ENCODE assay signal across 8 cellular contexts in genomic region chr13:51645154-51645650, GRCh38.
DNase-seq lines count a peak whose midpoint lies in the region; ATAC-seq and TF ChIP-seq lines count a peak whose summit lies in the region.

No MANE protein-coding gene starts in this region.

- H2AFZ ChIP-seq in neuronal stem cell (ENCODE audit: low read length) (peak overlapping the region; percentile 26), MM.1S (ENCODE audit: low read length) (no peak overlapping the region)

- H3K4ac ChIP-seq in neuronal stem cell (ENCODE audit: low read length) = no peak overlapping the region

- no peak overlapping the region for H3K23ac ChIP-seq in neuronal stem cell (ENCODE audit: low read depth, low read length, poor library complexity)

- H3K4me1 ChIP-seq in effector memory CD4-positive, alpha-beta T cell (ENCODE audit: control insufficient read depth, insufficient read depth, low read length, poor library complexity, severe bottlenecking) = peaks cover 41% of the 10 kb centered on the region
- H3K4me1 ChIP-seq in neuronal stem cell (ENCODE audit: control insufficient read depth in 2 of 2, insufficient read depth in 1 of 2, low read depth in 1 of 2, low read length in 2 of 2) (peaks cover 18 to 32% of the 10 kb centered on the region in 2 donors), MM.1S (ENCODE audit: low read length) (no peaks in the 10 kb centered on the region)

- CTCF ChIA-PET in AG04450 (lab: Charles Lee) = interaction anchor here (0.6 to 1.8 kb wide), 8 partner anchors 17 to 482 kb away, joined by 3 to 5 read pairs (median 4); no protein-coding TSS in a partner anchor

- H3K4me2 ChIP-seq in neuronal stem cell (ENCODE audit: insufficient read depth, low read length, poor library complexity, severe bottlenecking) (no peak overlapping the region), MM.1S (ENCODE audit: low read depth, low read length) (no peak overlapping the region)

- no peak overlapping the region for H4K91ac ChIP-seq in neuronal stem cell (ENCODE audit: low read depth, low read length, poor library complexity)

- no peaks in the 10 kb centered on the region for H3K9me2 ChIP-seq in MM.1S (replicated peaks; ENCODE audit: insufficient read depth, low read length)

- H3K4me3 ChIP-seq in AG04450 (ENCODE audit: low read depth, low read length) (no peak overlapping the region), neuronal stem cell (ENCODE audit: low read length in 2 of 2) (no peak overlapping the region), MM.1S (ENCODE audit: low read length) (no peak overlapping the region)
- peak overlapping the region; percentile 31 for H3K4me3 ChIP-seq in effector memory CD4-positive, alpha-beta T cell (ENCODE audit: insufficient read depth, low read depth, low read length, poor library complexity, severe bottlenecking)

- peak overlapping the region; percentile 49 for H3K27ac ChIP-seq in AG04450 (ENCODE audit: low read depth, low read length)
- H3K27ac ChIP-seq in effector memory CD4-positive, alpha-beta T cell (ENCODE audit: insufficient read depth, low read length, poor library complexity, severe bottlenecking) = peak overlapping the region; percentile 92
- no peak overlapping the region for H3K27ac ChIP-seq in neuronal stem cell (replicated peaks; ENCODE audit: low read length)
- no peak overlapping the region for H3K27ac ChIP-seq in MM.1S (ENCODE audit: low read length)

- H2AK5ac ChIP-seq in neuronal stem cell (ENCODE audit: low read depth, low read length) = no peak overlapping the region

- no peaks in the 10 kb centered on the region for H3K79me1 ChIP-seq in neuronal stem cell (ENCODE audit: low read depth, low read length)

- no peak overlapping the region for H2BK15ac ChIP-seq in neuronal stem cell (ENCODE audit: low read length)

- peak; percentile 42 for ATAC-seq in GM21529 (IDR thresholded peaks at IDR 0.05; ENCODE audit: unreplicated experiment)
- ATAC-seq in GM19324 (IDR thresholded peaks at IDR 0.05; ENCODE audit: low FRiP score, unreplicated experiment) = no peak

- H2BK12ac ChIP-seq in neuronal stem cell (ENCODE audit: low read length) = no peak overlapping the region

- no peaks in the 10 kb centered on the region for H3K9me3 ChIP-seq in AG04450 (ENCODE audit: control insufficient read depth, insufficient read depth, low read length)
- no peaks in the 10 kb centered on the region for H3K9me3 ChIP-seq in effector memory CD4-positive, alpha-beta T cell (ENCODE audit: control insufficient read depth, low read length)
- no peaks in the 10 kb centered on the region for H3K9me3 ChIP-seq in neuronal stem cell (replicated peaks in 1 of 2; ENCODE audit: control insufficient read depth in 2 of 2, insufficient read depth in 1 of 2, low read depth in 1 of 2, low read length in 2 of 2)
- no peaks in the 10 kb centered on the region for H3K9me3 ChIP-seq in MM.1S (replicated peaks; ENCODE audit: insufficient read depth, low read length)

- DNase-seq in AG04450 (ENCODE audit: low read depth, low spot score) (no peak), SIG-M5 treated with dmso at 0.1 percent for 504 hours (lab: John Stamatoyannopoulos, UW; ENCODE audit: unreplicated experiment) (peak; percentile 92), neuronal stem cell (ENCODE audit: low spot score) (no peak), KG1 (lab: John Stamatoyannopoulos, UW) (no peak), MM.1S (no peak)
- DNase-seq in effector memory CD4-positive, alpha-beta T cell = peak; percentile 27 to 44 (median 39)

- H2BK5ac ChIP-seq in neuronal stem cell (ENCODE audit: low read length) = no peak overlapping the region

- no peaks in the 10 kb centered on the region for H3K79me2 ChIP-seq in MM.1S (ENCODE audit: low read length)

- no peaks in the 10 kb centered on the region for H3K27me3 ChIP-seq in AG04450 (ENCODE audit: control insufficient read depth, insufficient read depth, low read length)
- no peaks in the 10 kb centered on the region for H3K27me3 ChIP-seq in effector memory CD4-positive, alpha-beta T cell (replicated peaks; ENCODE audit: control insufficient read depth, insufficient read depth, low read length, poor library complexity, severe bottlenecking)
- H3K27me3 ChIP-seq in neuronal stem cell (ENCODE audit: control insufficient read depth in 3 of 3, insufficient read depth in 3 of 3, low read depth in 1 of 3, low read length in 3 of 3) = no peaks in the 10 kb centered on the region
- no peaks in the 10 kb centered on the region for H3K27me3 ChIP-seq in MM.1S (replicated peaks; ENCODE audit: insufficient read depth, low read length)

- H3K9ac ChIP-seq in neuronal stem cell (ENCODE audit: low read depth, low read length, poor library complexity) = no peak overlapping the region
- no peak overlapping the region for H3K9ac ChIP-seq in MM.1S (ENCODE audit: low read length)

- WGBS in neuronal stem cell (ENCODE audit: extremely low coverage in 2 of 2, insufficient read length in 2 of 2, insufficient replicate concordance in 1 of 2), 2 donors = no CpG with 5 or more reads among the region's 4 CpGs

- H3K18ac ChIP-seq in neuronal stem cell (ENCODE audit: low read length) = no peak overlapping the region

- POLR2A ChIA-PET in AG04450 (lab: Yijun Ruan, JAX) = interaction anchor here (0.6 to 2.5 kb wide), 3 partner anchors 125 to 192 kb away, joined by 3 to 20 read pairs (median 3); partner anchors contain the start of gene INTS6

- H3F3A ChIP-seq in MM.1S (ENCODE audit: insufficient read depth, low read length) = no peaks in the 10 kb centered on the region

- no peak overlapping the region for H4K8ac ChIP-seq in neuronal stem cell (ENCODE audit: low read depth, low read length)

- no peak overlapping the region for H3K14ac ChIP-seq in neuronal stem cell (ENCODE audit: low read length)

- TF ChIP-seq CTCF in AG04450 (IDR thresholded peaks at IDR 0.05; ENCODE audit: low read depth, low read length) (0 out of 2 replicates have a peak, but pooled peaks have one; percentile 12), MM.1S (IDR thresholded peaks at IDR 0.05; ENCODE audit: low read length) (no peak)

- H2BK120ac ChIP-seq in neuronal stem cell (ENCODE audit: low read depth, low read length) = no peak overlapping the region

- H4K20me1 ChIP-seq in MM.1S (ENCODE audit: insufficient read depth, low read length) = no peaks in the 10 kb centered on the region

- no peaks in the 10 kb centered on the region for H3K36me3 ChIP-seq in effector memory CD4-positive, alpha-beta T cell (ENCODE audit: control insufficient read depth, insufficient read depth, low read length)
- H3K36me3 ChIP-seq in neuronal stem cell (replicated peaks in 1 of 2; ENCODE audit: control insufficient read depth in 2 of 2, insufficient read depth in 2 of 2, low read length in 2 of 2) (no peaks in the 10 kb centered on the region), MM.1S (replicated peaks; ENCODE audit: insufficient read depth, low read length) (no peaks in the 10 kb centered on the region)

Comparison
In these comparisons a context has a peak if more than half of its experiments do, and no peak if none do; other contexts are left out.
1. DNase-seq: peak in SIG-M5 treated with dmso at 0.1 percent for 504 hours (single experiment) and effector memory CD4-positive, alpha-beta T cell (3 of 3); none in AG04450 (single experiment), neuronal stem cell (single experiment), KG1 (single experiment) and MM.1S (single experiment).
2. H3K27ac ChIP-seq: peak in AG04450 (single experiment) and effector memory CD4-positive, alpha-beta T cell (single experiment); none in neuronal stem cell (single experiment) and MM.1S (single experiment).